In genomic region chrX:12972239-12972638, GRCh38 we compare ENCODE assay signal across 9 cellular contexts. TPM values are rescaled to one million over a fixed set of nuclear protein-coding genes. Genes with fewer than 3 reads are reported as not detected.
DNase-seq lines count a peak whose midpoint lies in the region; ATAC-seq and TF ChIP-seq lines count a peak whose summit lies in the region.
"Had no signal": no experiment of that assay in that cellular context is flagged by ENCODE, and none has a peak within 500 bp of the region (broad histone marks: within the 10 kb centered on the region; RNA-seq: fewer than 3 reads in every experiment).

No MANE protein-coding gene starts in this region.

- DNase-seq in right atrium auricular region (ENCODE audit: low spot score) (no peak), Right ventricle myocardium inferior (ENCODE audit: missing footprints) (no peak), aorta (no peak), NCI-H2171 treated with DMSO at 0.1 percent for 48 hours (lab: John Stamatoyannopoulos, UW) (no peak), SW 1271 (lab: John Stamatoyannopoulos, UW) (no peak)
- DNase-seq: IMR-90 had no signal

- H3K9me3 ChIP-seq in right atrium auricular region = peaks cover 0 to 3% of the 10 kb centered on the region in 2 donors
- no peaks in the 10 kb centered on the region for H3K9me3 ChIP-seq in mucosa of rectum (ENCODE audit: control insufficient read depth in 2 of 2, low read length in 2 of 2)
- no peaks in the 10 kb centered on the region for H3K9me3 ChIP-seq in aorta (ENCODE audit: control insufficient read depth, low read length)

- peaks cover 15% of the 10 kb centered on the region for H3K36me3 ChIP-seq in right atrium auricular region
- H3K36me3 ChIP-seq in mucosa of rectum (ENCODE audit: control insufficient read depth in 2 of 2, insufficient read depth in 2 of 2, low read length in 2 of 2) = peaks cover 0 to 7% of the 10 kb centered on the region in 2 donors
- H3K36me3 ChIP-seq in aorta (ENCODE audit: control insufficient read depth in 1 of 2, insufficient read depth in 2 of 2, low read length in 1 of 2) = no peaks in the 10 kb centered on the region

- H3K27ac ChIP-seq in right atrium auricular region = peak overlapping the region; percentile 71 to 87
- H3K27ac ChIP-seq in mucosa of rectum (ENCODE audit: low read depth in 2 of 2, low read length in 2 of 2) = peak overlapping the region; percentile 74 to 77
- H3K27ac ChIP-seq in aorta (ENCODE audit: low read depth in 1 of 2, low read length in 2 of 2) = peak overlapping the region; percentile 47 to 100

- H3K27me3 Mint-ChIP-seq in activated T-helper 17 cell treated with anti-CD3 and anti-CD28 coated beads, Interleukin-2, amount 50 U/mL, for 72 hours = no peaks in the 10 kb centered on the region

- peak overlapping the region; percentile 96 for H3K27ac Mint-ChIP-seq in activated T-helper 17 cell treated with anti-CD3 and anti-CD28 coated beads, Interleukin-2, amount 50 U/mL, for 72 hours

- H3K27me3 ChIP-seq in right atrium auricular region (no peaks in the 10 kb centered on the region), mucosa of rectum (ENCODE audit: control insufficient read depth in 2 of 2, insufficient read depth in 2 of 2, low read length in 2 of 2) (no peaks in the 10 kb centered on the region), aorta (ENCODE audit: control insufficient read depth in 1 of 2, insufficient read depth in 2 of 2, low read length in 1 of 2) (no peaks in the 10 kb centered on the region)

- H3K4me1 Mint-ChIP-seq in activated T-helper 17 cell treated with anti-CD3 and anti-CD28 coated beads, Interleukin-2, amount 50 U/mL, for 72 hours = peaks cover 6% of the 10 kb centered on the region

- no peak for TF ChIP-seq CTCF in right atrium auricular region (IDR thresholded peaks at IDR 0.05)

- H3K36me3 Mint-ChIP-seq in activated T-helper 17 cell treated with anti-CD3 and anti-CD28 coated beads, Interleukin-2, amount 50 U/mL, for 72 hours (ENCODE audit: low read depth) = peaks cover 63% of the 10 kb centered on the region

- H3K9me3 Mint-ChIP-seq in activated T-helper 17 cell treated with anti-CD3 and anti-CD28 coated beads, Interleukin-2, amount 50 U/mL, for 72 hours = no peaks in the 10 kb centered on the region

- no peak for ATAC-seq in Right ventricle myocardium inferior
- ATAC-seq in activated T-helper 17 cell treated with anti-CD3 and anti-CD28 coated beads, Interleukin-2, amount 50 U/mL, for 72 hours (replicated peaks) = no peak
- ATAC-seq in aorta (ENCODE audit: low FRiP score) = no peak
- no peak for ATAC-seq in HG03039 (IDR thresholded peaks at IDR 0.05; ENCODE audit: unreplicated experiment)

- peak overlapping the region; percentile 98 for H3K4me3 Mint-ChIP-seq in activated T-helper 17 cell treated with anti-CD3 and anti-CD28 coated beads, Interleukin-2, amount 50 U/mL, for 72 hours

- peak overlapping the region; percentile 9 to 46 for H3K9ac ChIP-seq in mucosa of rectum (ENCODE audit: low read depth in 1 of 2, low read length in 2 of 2)

- 32 to 51% methylated on average over 5 of the region's 5 CpGs for WGBS in aorta, 2 donors

- intact Hi-C loops in Right ventricle myocardium inferior (cut with DNase I) (loop anchor here (5.0 to 10.0 kb wide), 3 partner anchors 190 to 683 kb away; partner anchors contain the start of gene TCEANC), aorta (cut with DNase I) (loop anchor here (5.0 to 10.0 kb wide), 3 partner anchors 403 to 515 kb away; no protein-coding TSS in a partner anchor)

- H3K4me3 ChIP-seq in right atrium auricular region (peak overlapping the region in 1 of 2 donors; percentile 10), mucosa of rectum (ENCODE audit: low read length in 2 of 2) (peak overlapping the region in 1 of 2 donors; percentile 38), aorta (ENCODE audit: low read length in 2 of 2) (no peak overlapping the region)

- H3K4me1 ChIP-seq in right atrium auricular region (peaks cover 0 to 19% of the 10 kb centered on the region in 2 donors), mucosa of rectum (ENCODE audit: control insufficient read depth in 2 of 2, insufficient read depth in 2 of 2, low read length in 2 of 2) (peaks cover 0 to 20% of the 10 kb centered on the region in 2 donors), aorta (ENCODE audit: control insufficient read depth in 1 of 2, insufficient read depth in 2 of 2, low read length in 2 of 2) (no peaks in the 10 kb centered on the region)

RNA-seq across cellular contexts. Expression of gene TMSB4X, which starts 2.7 kb away (rescaled TPM):
- total RNA-seq in right atrium auricular region (1,000 to 10,000 TPM; 1,780 to 2,397 TPM), Right ventricle myocardium inferior (1,134 TPM), aorta (1,000 to 10,000 TPM; 2,762 to 3,390 TPM)
- 1,000 to 10,000 TPM; 6,631 to 7,873 TPM for total RNA-seq in activated T-helper 17 cell treated with anti-CD3 and anti-CD28 coated beads, Interleukin-2, amount 50 U/mL, for 72 hours
- polyA plus RNA-seq in aorta = over 10,000 TPM in 1 of 2 donors, 1,000 to 10,000 TPM in 1; 8,938 to 17,543 TPM
